13 cellular contexts compared by ENCODE assay signal in the genomic region with DNA sequence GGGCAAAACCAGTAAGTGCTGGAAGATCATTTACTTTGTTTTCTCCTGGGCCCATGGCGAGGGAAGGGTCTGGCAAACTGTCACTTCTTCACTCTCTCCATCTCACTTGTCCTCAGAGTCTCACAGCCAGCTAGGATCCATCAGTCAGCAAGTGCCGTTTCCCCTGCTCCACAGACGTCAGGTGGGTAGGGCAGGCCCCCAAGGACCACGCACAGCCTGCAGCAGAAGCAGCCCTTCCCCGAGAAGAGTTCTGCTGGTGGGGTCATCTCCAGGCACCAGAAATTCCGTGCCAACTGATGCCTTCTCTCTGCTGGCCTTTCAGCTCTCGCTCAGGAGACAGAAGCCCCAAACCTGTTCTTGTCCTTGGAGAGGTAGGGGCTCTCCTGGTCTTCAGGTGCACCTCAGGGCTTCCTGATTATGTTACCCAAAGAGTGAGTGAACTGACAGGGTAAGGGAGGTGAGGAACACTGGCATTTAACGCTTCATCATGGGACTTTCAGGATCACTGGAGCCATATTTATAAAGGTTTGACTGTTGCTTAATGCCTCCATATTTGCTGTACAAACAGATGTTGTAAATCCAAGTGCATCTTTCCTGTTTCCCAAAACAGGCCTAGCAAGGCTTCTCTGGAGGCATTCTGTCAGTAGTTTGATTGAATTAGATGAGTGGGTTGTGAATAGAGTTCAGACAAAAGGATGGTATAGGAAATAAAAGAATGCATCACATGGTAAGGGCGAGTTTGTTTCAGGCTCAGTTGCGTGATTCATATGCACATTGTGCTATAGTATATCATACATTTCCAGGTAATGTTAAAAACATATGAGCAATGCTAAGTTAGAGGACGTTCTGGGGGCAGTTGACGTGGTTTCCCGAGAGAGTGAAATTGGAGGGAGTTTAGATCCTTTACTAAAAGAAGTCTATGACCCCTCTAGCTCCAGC. TPM values are rescaled to one million over a fixed set of nuclear protein-coding genes. Genes with fewer than 3 reads are reported as not detected.
DNase-seq lines count a peak whose midpoint lies in the region; ATAC-seq and TF ChIP-seq lines count a peak whose summit lies in the region.
"Had no signal": no experiment of that assay in that cellular context is flagged by ENCODE, and none has a peak within 500 bp of the region (broad histone marks: within the 10 kb centered on the region; RNA-seq: fewer than 3 reads in every experiment).

No MANE protein-coding gene starts in this region.

- H3K27ac ChIP-seq in RWPE2 (ENCODE audit: poor library complexity, severe bottlenecking): peak overlapping the region; percentile 91
- H3K27ac ChIP-seq in foreskin keratinocyte: peak overlapping the region; percentile 98
- peak overlapping the region; percentile 85 for H3K27ac ChIP-seq in smooth muscle cell (ENCODE audit: low read depth)

- H3K27me3 ChIP-seq in RWPE2 (ENCODE audit: insufficient read depth, poor library complexity, severe bottlenecking): no peaks in the 10 kb centered on the region
- no peaks in the 10 kb centered on the region for H3K27me3 ChIP-seq in foreskin keratinocyte
- H3K27me3 ChIP-seq in smooth muscle cell (ENCODE audit: low read depth): no peaks in the 10 kb centered on the region

- H3K27me3 Mint-ChIP-seq in Calu3 (ENCODE audit: unreplicated experiment) (no peaks in the 10 kb centered on the region), T-helper 17 cell (peaks cover 39% of the 10 kb centered on the region)

- WGBS in smooth muscle cell (ENCODE audit: low lambda C conversion rate): 89% methylated on average over 13 of the region's 13 CpGs

- H3K4me3 ChIP-seq in RWPE2 (ENCODE audit: severe bottlenecking) (no peak overlapping the region), smooth muscle cell (no peak overlapping the region)

- ATAC-seq in RWPE2 (ENCODE audit: low read depth): peak; percentile 6; the same call in 1 of the 3 replicates
- peak; percentile 64 for ATAC-seq in foreskin keratinocyte
- no peak for ATAC-seq in T-helper 17 cell
- ATAC-seq: activated CD8-positive, alpha-beta T cell treated with anti-CD3 and anti-CD28 coated beads for 36 hours had no signal

- H3K36me3 Mint-ChIP-seq in Calu3 (ENCODE audit: insufficient read depth, unreplicated experiment) (peaks cover 17% of the 10 kb centered on the region), T-helper 17 cell (ENCODE audit: low read depth) (no peaks in the 10 kb centered on the region)

- peaks cover 2% of the 10 kb centered on the region for H3K9me3 Mint-ChIP-seq in Calu3 (ENCODE audit: low read depth, unreplicated experiment)
- H3K9me3 Mint-ChIP-seq: activated CD8-positive, alpha-beta T cell treated with anti-CD3 and anti-CD28 coated beads for 36 hours; activated T-helper 2 cell treated with anti-CD3 and anti-CD28 coated beads, Interferon-gamma antibody, Interleukin-2, Interleukin-4, amounts not matched to agents 10 μg/mL and 5 μg/mL and 100 μg/mL, durations not matched to agents 14 hours and 24 hours and 36 hours; endodermal cell had no signal

- TF ChIP-seq CTCF in Calu3 (IDR thresholded peaks at IDR 0.05; ENCODE audit: unreplicated experiment) (no peak), RWPE2 (IDR thresholded peaks at IDR 0.05; ENCODE audit: poor library complexity, severe bottlenecking) (no peak), foreskin keratinocyte (conservative IDR thresholded peaks at IDR 0.05) (no peak), smooth muscle cell (IDR thresholded peaks at IDR 0.05; ENCODE audit: borderline replicate concordance, insufficient read depth, poor library complexity, severe bottlenecking) (no peak)

- H3K9me3 ChIP-seq in RWPE2 (ENCODE audit: severe bottlenecking) (no peaks in the 10 kb centered on the region), smooth muscle cell (replicated peaks; ENCODE audit: low read depth) (no peaks in the 10 kb centered on the region), T-helper 17 cell (ENCODE audit: control insufficient read depth, low read length, poor library complexity, severe bottlenecking) (no peaks in the 10 kb centered on the region)

- DNase-seq in Calu3: no peak
- no peak for DNase-seq in RWPE2 (ENCODE audit: low spot score)
- peak; percentile 59 to 82 for DNase-seq in foreskin keratinocyte
- DNase-seq in smooth muscle cell (lab: John Stamatoyannopoulos, UW; ENCODE audit: unreplicated experiment): no peak
- no peak for DNase-seq in Ammon's horn (ENCODE audit: low spot score)
- DNase-seq in T-helper 17 cell: no peak
- DNase-seq in NCI-H345 treated with DMSO at 0.1 percent for 48 hours (lab: John Stamatoyannopoulos, UW; ENCODE audit: unreplicated experiment): no peak
- DNase-seq in stimulated activated naive CD4-positive, alpha-beta T cell (lab: John Stamatoyannopoulos, UW): no peak
- DNase-seq: activated CD8-positive, alpha-beta T cell treated with anti-CD3 and anti-CD28 coated beads for 36 hours; cerebellar nuclear complex; endodermal cell; NCI-H510A had no signal

- H2AFZ ChIP-seq in smooth muscle cell (ENCODE audit: low read depth): no peak overlapping the region

- H3F3A ChIP-seq in smooth muscle cell (ENCODE audit: low read depth): peaks cover 9% of the 10 kb centered on the region

- intact Hi-C loops in Calu3 (cut with micrococcal nuclease; ENCODE audit: unreplicated experiment): loop anchor here (2.0 kb wide), 1 partner anchor 13 kb away; no protein-coding TSS in a partner anchor

- H3K9ac ChIP-seq in smooth muscle cell (ENCODE audit: low read depth): peak overlapping the region; percentile 58

- peaks cover 45% of the 10 kb centered on the region for H3K4me1 Mint-ChIP-seq in Calu3 (ENCODE audit: low read depth, unreplicated experiment)
- H3K4me1 Mint-ChIP-seq in T-helper 17 cell: peaks cover 11% of the 10 kb centered on the region

- CTCF ChIA-PET in Calu3 (lab: Charles Lee): interaction anchor here (0.6 to 3.0 kb wide), 6 partner anchors 11 to 192 kb away, joined by 3 to 43 read pairs (median 4); a partner anchor contains a TSS

- H3K4me3 Mint-ChIP-seq in Calu3 (ENCODE audit: low read depth, unreplicated experiment): no peak overlapping the region
- H3K4me3 Mint-ChIP-seq in T-helper 17 cell: no peak overlapping the region
- H3K4me3 Mint-ChIP-seq: activated CD8-positive, alpha-beta T cell treated with anti-CD3 and anti-CD28 coated beads for 36 hours; endodermal cell had no signal

- BruUV-seq in Calu3 (replicated peaks; lab: Mats Ljungman, UMichigan): no TSS peak

- peak overlapping the region; percentile 80 for H3K27ac Mint-ChIP-seq in Calu3 (ENCODE audit: unreplicated experiment)
- H3K27ac Mint-ChIP-seq in T-helper 17 cell: no peak overlapping the region
- H3K27ac Mint-ChIP-seq: activated CD8-positive, alpha-beta T cell treated with anti-CD3 and anti-CD28 coated beads for 36 hours; activated T-helper 2 cell treated with anti-CD3 and anti-CD28 coated beads, Interferon-gamma antibody, Interleukin-2, Interleukin-4, amounts not matched to agents 10 μg/mL and 5 μg/mL and 100 μg/mL, durations not matched to agents 14 hours and 24 hours and 36 hours; endodermal cell had no signal

- H3K4me2 ChIP-seq in smooth muscle cell: peak overlapping the region; percentile 76

- H4K20me1 ChIP-seq in smooth muscle cell (ENCODE audit: low read depth): no peaks in the 10 kb centered on the region

- no peaks in the 10 kb centered on the region for H3K79me2 ChIP-seq in smooth muscle cell (ENCODE audit: low read depth)

- H3K36me3 ChIP-seq in RWPE2 (ENCODE audit: low read depth): no peaks in the 10 kb centered on the region
- H3K36me3 ChIP-seq in smooth muscle cell (ENCODE audit: low read depth): no peaks in the 10 kb centered on the region

- H3K4me1 ChIP-seq in RWPE2 (ENCODE audit: insufficient read depth, poor library complexity, severe bottlenecking) (peaks cover 31% of the 10 kb centered on the region), foreskin keratinocyte (peaks cover 20% of the 10 kb centered on the region), smooth muscle cell (ENCODE audit: low read depth) (peaks cover 17% of the 10 kb centered on the region)

RNA-seq across cellular contexts. Expression of a gene that starts 13.7 kb away (rescaled TPM):
- total RNA-seq in Calu3 (2022): 137 and 165 TPM in 2 replicates
- 7.3 and 8.9 TPM in 2 replicates for total RNA-seq in foreskin keratinocyte
- 8.6 and 10.7 TPM in 2 replicates for polyA plus RNA-seq in foreskin keratinocyte
- 113 and 145 TPM in 2 replicates for total RNA-seq in smooth muscle cell
- 144 and 249 TPM in 2 replicates for polyA plus RNA-seq in smooth muscle cell
- 10 to 100 TPM; 20.3 to 28.7 TPM for total RNA-seq in T-helper 17 cell

RNA-seq across cellular contexts. Expression of a gene that starts 20.9 kb away (rescaled TPM):
- total RNA-seq in Calu3 (2022) (0.26 and 0.34 TPM in 2 replicates), foreskin keratinocyte (not detected in 2 replicates), smooth muscle cell (not detected in 2 replicates), T-helper 17 cell (not detected)
- polyA plus RNA-seq in foreskin keratinocyte (0.03 TPM in 1 of 2 replicates, not detected in the other), smooth muscle cell (0.13 and 0.43 TPM in 2 replicates)
- total RNA-seq: activated CD8-positive, alpha-beta T cell treated with anti-CD3 and anti-CD28 coated beads for 36 hours; activated T-helper 2 cell treated with anti-CD3 and anti-CD28 coated beads, Interferon-gamma antibody, Interleukin-2, Interleukin-4, amounts not matched to agents 10 μg/mL and 5 μg/mL and 100 μg/mL, durations not matched to agents 14 hours and 24 hours and 36 hours; endodermal cell had no signal

Comparison
In these comparisons a context has a peak if more than half of its experiments do, and no peak if none do; other contexts are left out.
1. DNase-seq: peak in foreskin keratinocyte (2 of 2); none in Calu3 (single experiment), RWPE2 (single experiment), smooth muscle cell (single experiment), Ammon's horn (single experiment), T-helper 17 cell (0 of 3), NCI-H345 treated with DMSO at 0.1 percent for 48 hours (single experiment) and stimulated activated naive CD4-positive, alpha-beta T cell (0 of 6).
2. Peak in every context shown above with its lines, with median percentiles within 50 percentile points of each other: H3K27ac ChIP-seq.